Comparison of ENCODE assay signal across 7 cellular contexts in the genomic region with DNA sequence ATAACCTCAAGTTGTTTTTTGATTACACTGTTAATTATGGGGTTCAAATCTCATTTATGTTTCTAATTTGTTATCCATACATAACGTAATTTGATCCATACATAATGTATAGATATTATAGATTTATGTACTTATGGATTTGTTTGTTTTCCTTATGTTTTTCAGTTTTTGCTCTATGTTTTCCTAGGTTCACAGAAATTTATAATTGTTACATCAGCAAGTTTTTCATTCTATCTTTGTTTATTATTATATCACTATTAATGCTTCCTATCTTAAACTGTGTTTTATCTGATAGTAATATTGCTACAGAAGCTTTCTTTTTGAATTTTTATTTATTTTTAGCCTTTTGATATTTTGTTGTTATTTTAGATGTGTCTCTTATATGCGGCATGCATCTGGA.
"Had no signal": no experiment of that assay in that cellular context is flagged by ENCODE, and none has a peak within 500 bp of the region (broad histone marks: within the 10 kb centered on the region; RNA-seq: fewer than 3 reads in every experiment).

No MANE protein-coding gene starts in this region.

- H3K27ac ChIP-seq: HL-60 had no signal

- ATAC-seq: GM23338, HepG2 had no signal

- H3K4me3 ChIP-seq: GM23338 had no signal

- FAIRE-seq: H1, H54, HepG2 had no signal

- DNase-seq: H9, HCEC 1CT had no signal
